Comparison of ENCODE assay signal across 8 cellular contexts in genomic region chr5:172910828-172911627, GRCh38. TPM values are rescaled to one million over a fixed set of nuclear protein-coding genes. Genes with fewer than 3 reads are reported as not detected.
A peak's percentile ranks its signal among the peaks of the same experiment; 100 is the strongest.
DNase-seq lines count a peak whose midpoint lies in the region; ATAC-seq and TF ChIP-seq lines count a peak whose summit lies in the region.

No MANE protein-coding gene starts in this region.

- H3K9me3 ChIP-seq in Loucy (ENCODE audit: insufficient read depth, low read depth, low read length): no peaks in the 10 kb centered on the region
- no peaks in the 10 kb centered on the region for H3K9me3 ChIP-seq in testis

- no peaks in the 10 kb centered on the region for H4K20me1 ChIP-seq in Loucy (ENCODE audit: insufficient read depth, low read length, poor library complexity, severe bottlenecking)

- no peak overlapping the region for H2AFZ ChIP-seq in Loucy (ENCODE audit: low read length)

- peak overlapping the region in 1 of 2 donors; percentile 64 for H3K27ac ChIP-seq in testis

- H3K27me3 ChIP-seq in Loucy (ENCODE audit: insufficient read depth, low read length, poor library complexity, severe bottlenecking) (no peaks in the 10 kb centered on the region), testis (no peaks in the 10 kb centered on the region)

- 56 to 58% methylated on average over 9 of the region's 9 CpGs for WGBS in testis, 2 donors

- H3K4me2 ChIP-seq in Loucy (ENCODE audit: low read depth, low read length, poor library complexity, severe bottlenecking): no peak overlapping the region

- TF ChIP-seq CTCF in Loucy (conservative IDR thresholded peaks at IDR 0.05; ENCODE audit: low read length) (peak; percentile 36; the same call in 1 of the 2 replicates), astrocyte of the spinal cord (IDR thresholded peaks at IDR 0.05; ENCODE audit: low read depth, low read length) (peak; percentile 50), testis (IDR thresholded peaks at IDR 0.05) (no peak)

- H3F3A ChIP-seq in Loucy (ENCODE audit: low read depth): no peaks in the 10 kb centered on the region

- TF ChIP-seq POLR2A in testis (IDR thresholded peaks at IDR 0.05): no peak

- peak; percentile 16 for DNase-seq in activated naive CD4-positive, alpha-beta T cell treated with Interleukin-2 at 50 U/mL for 16 hours
- DNase-seq in activated naive CD4-positive, alpha-beta T cell treated with anti-CD3 and anti-CD28 coated beads, Interleukin-2, amount 50 U/mL, for 16 hours: no peak
- DNase-seq in astrocyte of the spinal cord (ENCODE audit: low read depth, low spot score): peak; percentile 90
- peak; percentile 49 for DNase-seq in left kidney (ENCODE audit: low read depth, low spot score)
- DNase-seq in testis: peak; percentile 51

- H3K4me3 ChIP-seq in Loucy (ENCODE audit: low read length, poor library complexity, severe bottlenecking) (no peak overlapping the region), astrocyte of the spinal cord (ENCODE audit: low read depth, low read length) (no peak overlapping the region), testis (no peak overlapping the region)

- H3K79me2 ChIP-seq in Loucy (ENCODE audit: insufficient read depth, low read length): no peaks in the 10 kb centered on the region

- H3K9ac ChIP-seq in Loucy (ENCODE audit: low read depth, low read length, poor library complexity, severe bottlenecking): no peak overlapping the region

- peaks cover 42% of the 10 kb centered on the region; the same call in 1 of the 2 replicates for H3K36me3 ChIP-seq in Loucy (ENCODE audit: insufficient read depth, low read length)
- H3K36me3 ChIP-seq in testis (ENCODE audit: low read depth, missing control alignments): no peaks in the 10 kb centered on the region

- no peaks in the 10 kb centered on the region for H3K9me2 ChIP-seq in Loucy (replicated peaks; ENCODE audit: low read depth, low read length)

- intact Hi-C loops in testis (cut with DNase I; ENCODE audit: low total_unique reads): no loop called here

- H3K4me1 ChIP-seq in Loucy (ENCODE audit: insufficient read depth, low read length, poor library complexity, severe bottlenecking) (no peaks in the 10 kb centered on the region), testis (no peaks in the 10 kb centered on the region)

- no peak for ATAC-seq in GM18519 (IDR thresholded peaks at IDR 0.05; ENCODE audit: low FRiP score, unreplicated experiment)
- ATAC-seq in HG02642 (IDR thresholded peaks at IDR 0.05; ENCODE audit: poor library complexity, unreplicated experiment): no peak

- in situ Hi-C loops in astrocyte of the spinal cord (cut with HindIII; ENCODE audit: low sequenced_read_pairs): no loop called here

RNA-seq across cellular contexts. Expression of gene RPL26L1, which starts 48.2 kb away (rescaled TPM):
- total RNA-seq in testis: 10 to 100 TPM; 63.0 to 67.3 TPM
- polyA plus RNA-seq in testis (ENCODE audit: insufficient read depth, low read depth, low replicate concordance): 164 TPM

Comparison
In these comparisons a context has a peak if more than half of its experiments do, and no peak if none do; other contexts are left out.
1. CTCF ChIP-seq: peak in Loucy (single experiment) and astrocyte of the spinal cord (single experiment); none in testis (0 of 3).